9 cellular contexts compared by ENCODE assay signal in genomic region chr12:53476769-53477209, GRCh38. TPM values are rescaled to one million over a fixed set of nuclear protein-coding genes. Genes with fewer than 3 reads are reported as not detected.
A peak's percentile ranks its signal among the peaks of the same experiment; 100 is the strongest.
DNase-seq lines count a peak whose midpoint lies in the region; ATAC-seq, FAIRE-seq and TF ChIP-seq lines count a peak whose summit lies in the region.
"Had no signal": no experiment of that assay in that cellular context is flagged by ENCODE, and none has a peak within 500 bp of the region (broad histone marks: within the 10 kb centered on the region; RNA-seq: fewer than 3 reads in every experiment).

No MANE protein-coding gene starts in this region.

- WGBS in HepG2 (ENCODE audit: low lambda C conversion rate) = 91% methylated on average over 2 of the region's 2 CpGs

- CTCF ChIA-PET in Caco-2 (lab: Charles Lee) = interaction anchor here (0.8 to 1.2 kb wide), 6 partner anchors 24 to 334 kb away, joined by 3 to 6 read pairs (median 4); partner anchors contain the start of genes SP1 and TARBP2
- CTCF ChIA-PET in HepG2 (lab: Yijun Ruan, JAX; ENCODE audit: low intra/inter-chr PET ratio, low total read pairs) = no interaction called here

- H3K9me3 ChIP-seq in Caco-2 (no peaks in the 10 kb centered on the region), HepG2 (ENCODE audit: low read length) (no peaks in the 10 kb centered on the region)

- TF ChIP-seq CTCF in Caco-2 (IDR thresholded peaks at IDR 0.05; ENCODE audit: insufficient read depth in 1 of 2, low read depth in 1 of 2, low read length in 1 of 2, severe bottlenecking in 1 of 2, unreplicated experiment in 1 of 2) = peak; percentile 22 to 40
- peak; percentile 3 for TF ChIP-seq CTCF in HL-60 (IDR thresholded peaks at IDR 0.05; ENCODE audit: insufficient read depth, low read length)
- TF ChIP-seq CTCF in HepG2 (CRISPR knock-in tag; IDR thresholded peaks at IDR 0.05) = peak; percentile 22

- peaks cover 12% of the 10 kb centered on the region for H3K4me1 Mint-ChIP-seq in Caco-2 (ENCODE audit: low read depth, unreplicated experiment)
- peaks cover 60% of the 10 kb centered on the region for H3K4me1 Mint-ChIP-seq in activated naive CD8-positive, alpha-beta T cell treated with anti-CD3 and anti-CD28 coated beads for 36 hours

- no peaks in the 10 kb centered on the region for H3K9me3 Mint-ChIP-seq in Caco-2 (ENCODE audit: unreplicated experiment)
- H3K9me3 Mint-ChIP-seq in activated naive CD8-positive, alpha-beta T cell treated with anti-CD3 and anti-CD28 coated beads for 36 hours = no peaks in the 10 kb centered on the region

- no peaks in the 10 kb centered on the region for H3K27me3 Mint-ChIP-seq in Caco-2 (ENCODE audit: insufficient read depth, unreplicated experiment)
- no peaks in the 10 kb centered on the region for H3K27me3 Mint-ChIP-seq in activated naive CD8-positive, alpha-beta T cell treated with anti-CD3 and anti-CD28 coated beads for 36 hours

- no peak for TF ChIP-seq RAD21 in HepG2 (CRISPR knock-in tag; IDR thresholded peaks at IDR 0.05)

- H3K27ac ChIP-seq in HL-60 (replicated peaks) (no peak overlapping the region), HepG2 (ENCODE audit: extremely low read length, insufficient read depth, low read length) (no peak overlapping the region)

- H3K27ac Mint-ChIP-seq in Caco-2 (ENCODE audit: unreplicated experiment) = no peak overlapping the region
- peak overlapping the region; percentile 42 for H3K27ac Mint-ChIP-seq in activated naive CD8-positive, alpha-beta T cell treated with anti-CD3 and anti-CD28 coated beads for 36 hours

- POLR2A ChIA-PET in Caco-2 (lab: Charles Lee) = interaction anchor here (0.6 to 1.2 kb wide), 3 partner anchors 15 to 127 kb away, joined by 5 to 6 read pairs (median 5); partner anchors contain the start of gene TARBP2
- POLR2A ChIA-PET in HepG2 (lab: Yijun Ruan, JAX) = interaction anchor here (0.8 to 1.7 kb wide), 4 partner anchors 20 to 97 kb away, joined by 3 to 8 read pairs (median 4); partner anchors contain the start of genes SP1 and TARBP2

- H3K4me3 ChIP-seq in Caco-2 (ENCODE audit: low read depth, low read length) (no peak overlapping the region), HL-60 (replicated peaks; ENCODE audit: insufficient read depth, low read length) (no peak overlapping the region), HepG2 (replicated peaks in 1 of 3; ENCODE audit: insufficient read depth in 1 of 3, low read depth in 2 of 3, low read length in 3 of 3) (no peak overlapping the region)
- H3K4me3 ChIP-seq: lung had no signal

- no peak for FAIRE-seq in HepG2 (lab: Jason Lieb, UNC)

- DNase-seq in Caco-2 (peak in 1 of 2 experiments; percentile 53), HL-60 (ENCODE audit: low read depth in 1 of 2, low spot score in 1 of 2) (no peak), HepG2 (ENCODE audit: low spot score) (no peak), SKM-1 treated with dmso at 0.1 percent for 144 hours (lab: John Stamatoyannopoulos, UW; ENCODE audit: unreplicated experiment) (no peak), midbrain (lab: John Stamatoyannopoulos, UW) (no peak), nucleus accumbens (lab: John Stamatoyannopoulos, UW) (no peak), NCI-H2081 (lab: John Stamatoyannopoulos, UW) (no peak)
- no peak for DNase-seq in activated naive CD8-positive, alpha-beta T cell treated with anti-CD3 and anti-CD28 coated beads for 36 hours

- in situ Hi-C loops in HepG2 (cut with HindIII; ENCODE audit: extremely low pct_ligation_motif_present, low pct_unique_long_range_greater_than_20kb) = no loop called here

- peaks cover 99% of the 10 kb centered on the region for H3K36me3 Mint-ChIP-seq in Caco-2 (ENCODE audit: insufficient read depth, unreplicated experiment)
- H3K36me3 Mint-ChIP-seq in activated naive CD8-positive, alpha-beta T cell treated with anti-CD3 and anti-CD28 coated beads for 36 hours = peaks cover 45% of the 10 kb centered on the region

- H3K9ac ChIP-seq in HepG2 (ENCODE audit: insufficient read depth, low read depth, low read length) = no peak overlapping the region

- ATAC-seq in HepG2 = peak; percentile 43

- H3K27me3 ChIP-seq in Caco-2 (replicated peaks; ENCODE audit: control insufficient read depth, insufficient read depth, low read length) (no peaks in the 10 kb centered on the region), HL-60 (ENCODE audit: insufficient read depth, poor library complexity, severe bottlenecking) (no peaks in the 10 kb centered on the region), HepG2 (ENCODE audit: control insufficient read depth in 1 of 2, insufficient read depth in 2 of 2, low read length in 2 of 2) (no peaks in the 10 kb centered on the region)

- no peak; a peak in 1 of 4 replicates for TF ChIP-seq POLR2A in HepG2 (IDR thresholded peaks at IDR 0.05; ENCODE audit: insufficient read depth in 1 of 2, low read depth in 2 of 2, low read length in 2 of 2)

- H3K4me3 Mint-ChIP-seq in Caco-2 (ENCODE audit: unreplicated experiment) = no peak overlapping the region
- H3K4me3 Mint-ChIP-seq in activated naive CD8-positive, alpha-beta T cell treated with anti-CD3 and anti-CD28 coated beads for 36 hours = no peak overlapping the region

- peaks cover 8% of the 10 kb centered on the region for H3K36me3 ChIP-seq in Caco-2 (ENCODE audit: control insufficient read depth, insufficient read depth, low read length)
- peaks cover 38 to 90% of the 10 kb centered on the region in 2 experiments for H3K36me3 ChIP-seq in HepG2 (replicated peaks in 1 of 2; ENCODE audit: control insufficient read depth in 1 of 2, insufficient read depth in 2 of 2, low read length in 2 of 2)

- peaks cover 21% of the 10 kb centered on the region for H3K79me2 ChIP-seq in HepG2 (ENCODE audit: insufficient read depth, low read length)

- peaks cover 39% of the 10 kb centered on the region for H4K20me1 ChIP-seq in HepG2 (ENCODE audit: insufficient read depth, low read length)

- H3K4me2 ChIP-seq in HepG2 (ENCODE audit: low read depth, low read length) = no peak overlapping the region

- no peak overlapping the region for H2AFZ ChIP-seq in HepG2 (ENCODE audit: low read length)

- no TSS peak for BruUV-seq in Caco-2 (replicated peaks; lab: Mats Ljungman, UMichigan)
- BruUV-seq in HepG2 (replicated peaks; lab: Mats Ljungman, UMichigan) = no TSS peak

- intact Hi-C loops in Caco-2 (cut with micrococcal nuclease; ENCODE audit: unreplicated experiment) = no loop called here
- intact Hi-C loops in HepG2 (cut with micrococcal nuclease; ENCODE audit: unreplicated experiment) = no loop called here

- H3K4me1 ChIP-seq in Caco-2 (no peaks in the 10 kb centered on the region), HepG2 (ENCODE audit: insufficient read depth, low read length) (no peaks in the 10 kb centered on the region)

- no peak for TF ChIP-seq EP300 in HepG2 (IDR thresholded peaks at IDR 0.05; ENCODE audit: low read depth in 2 of 2, low read length in 2 of 2)
- no peak for TF ChIP-seq EP300 in HepG2 (CRISPR knock-in tag; IDR thresholded peaks at IDR 0.05; ENCODE audit: borderline replicate concordance)

RNA-seq across cellular contexts. Expression of gene MAP3K12, which starts 22.5 kb away (rescaled TPM):
- total RNA-seq in Caco-2 (2022) (2.4 and 3.9 TPM in 2 replicates), HepG2 (2016; rRNA removed; fragmentation: Illumina TruSeq; extraction: Trizol) (0.13 and 0.20 TPM in 2 replicates)
- total RNA-seq in activated naive CD8-positive, alpha-beta T cell treated with anti-CD3 and anti-CD28 coated beads for 36 hours = 1 to 10 TPM; 8.4 to 8.7 TPM
- under 0.01 and 0.10 TPM in 2 replicates for total RNA-seq in HepG2 (2016; cell fraction: cytosol; rRNA removed; fragmentation: Illumina TruSeq; extraction: Trizol; ENCODE audit: low read depth)
- 0.25 and 0.28 TPM in 2 replicates for total RNA-seq in HepG2 (2016; cell fraction: insoluble cytoplasmic fraction; rRNA removed; fragmentation: Illumina TruSeq; extraction: Trizol)
- 0.03 and 0.25 TPM in 2 replicates for total RNA-seq in HepG2 (2016; cell fraction: membrane; rRNA removed; fragmentation: Illumina TruSeq; extraction: Trizol)
- total RNA-seq in HepG2 (2016; cell fraction: nucleus; rRNA removed; fragmentation: Illumina TruSeq; extraction: Trizol) = 0.16 and 0.28 TPM in 2 replicates
- 1.1 and 1.3 TPM in 2 replicates for polyA plus RNA-seq in HepG2 (2011; rRNA removed)
- polyA plus RNA-seq in HepG2 (2011; cell fraction: cytosol; rRNA removed) = 0.23 and 0.60 TPM in 2 replicates
- polyA plus RNA-seq in HepG2 (2011; cell fraction: nucleus; rRNA removed) = 5.5 and 6.6 TPM in 2 replicates
- 1.9 and 2.3 TPM in 2 replicates for polyA plus RNA-seq in HepG2 (2012)
- polyA plus RNA-seq in HepG2 (2016; cell fraction: cytosol; fragmentation: Illumina TruSeq; extraction: Trizol; ENCODE audit: low read depth) = 0.02 TPM in 1 of 2 replicates, not detected in the other
- polyA plus RNA-seq in HepG2 (2016; cell fraction: insoluble cytoplasmic fraction; fragmentation: Illumina TruSeq; extraction: Trizol; ENCODE audit: low read depth) = 0.05 and 0.10 TPM in 2 replicates
- not detected in 2 replicates for polyA plus RNA-seq in HepG2 (2016; cell fraction: membrane; fragmentation: Illumina TruSeq; extraction: Trizol; ENCODE audit: low read depth)
- 0.34 and 1.5 TPM in 2 replicates for polyA plus RNA-seq in HepG2 (2016; cell fraction: nucleus; fragmentation: Illumina TruSeq; extraction: Trizol; ENCODE audit: insufficient read depth, low read depth)
- 1.4 and 3.4 TPM in 2 replicates for polyA minus RNA-seq in HepG2 (2011; rRNA and poly(A)+ RNA removed; ENCODE audit: low replicate concordance)
- polyA minus RNA-seq in HepG2 (2011; cell fraction: cytosol; rRNA and poly(A)+ RNA removed) = 0.26 and 0.49 TPM in 2 replicates
- 1.3 and 1.6 TPM in 2 replicates for polyA minus RNA-seq in HepG2 (2011; cell fraction: nucleus; rRNA and poly(A)+ RNA removed)

RNA-seq across cellular contexts. Expression of gene TARBP2, which starts 24.3 kb away (rescaled TPM):
- total RNA-seq in Caco-2 (2022) = 43.9 and 50.7 TPM in 2 replicates
- 10 to 100 TPM; 41.0 to 47.3 TPM for total RNA-seq in activated naive CD8-positive, alpha-beta T cell treated with anti-CD3 and anti-CD28 coated beads for 36 hours
- total RNA-seq in HepG2 (2016; rRNA removed; fragmentation: Illumina TruSeq; extraction: Trizol) = 39.5 and 55.5 TPM in 2 replicates
- total RNA-seq in HepG2 (2016; cell fraction: cytosol; rRNA removed; fragmentation: Illumina TruSeq; extraction: Trizol; ENCODE audit: low read depth) = 73.3 and 74.5 TPM in 2 replicates
- total RNA-seq in HepG2 (2016; cell fraction: insoluble cytoplasmic fraction; rRNA removed; fragmentation: Illumina TruSeq; extraction: Trizol) = 37.9 and 54.0 TPM in 2 replicates
- 79.2 and 87.3 TPM in 2 replicates for total RNA-seq in HepG2 (2016; cell fraction: membrane; rRNA removed; fragmentation: Illumina TruSeq; extraction: Trizol)
- 45.3 and 52.6 TPM in 2 replicates for total RNA-seq in HepG2 (2016; cell fraction: nucleus; rRNA removed; fragmentation: Illumina TruSeq; extraction: Trizol)
- polyA plus RNA-seq in HepG2 (2011; rRNA removed) = 47.0 and 49.2 TPM in 2 replicates
- polyA plus RNA-seq in HepG2 (2011; cell fraction: cytosol; rRNA removed) = 34.4 and 52.5 TPM in 2 replicates
- 186 and 198 TPM in 2 replicates for polyA plus RNA-seq in HepG2 (2011; cell fraction: nucleus; rRNA removed)
- polyA plus RNA-seq in HepG2 (2012) = 22.1 and 25.4 TPM in 2 replicates
- 64.6 and 72.6 TPM in 2 replicates for polyA plus RNA-seq in HepG2 (2016; cell fraction: cytosol; fragmentation: Illumina TruSeq; extraction: Trizol; ENCODE audit: low read depth)
- 32.5 and 37.2 TPM in 2 replicates for polyA plus RNA-seq in HepG2 (2016; cell fraction: insoluble cytoplasmic fraction; fragmentation: Illumina TruSeq; extraction: Trizol; ENCODE audit: low read depth)
- polyA plus RNA-seq in HepG2 (2016; cell fraction: membrane; fragmentation: Illumina TruSeq; extraction: Trizol; ENCODE audit: low read depth) = 60.8 and 63.3 TPM in 2 replicates
- 85.1 and 85.5 TPM in 2 replicates for polyA plus RNA-seq in HepG2 (2016; cell fraction: nucleus; fragmentation: Illumina TruSeq; extraction: Trizol; ENCODE audit: insufficient read depth, low read depth)
- polyA minus RNA-seq in HepG2 (2011; rRNA and poly(A)+ RNA removed; ENCODE audit: low replicate concordance) = 46.1 and 74.4 TPM in 2 replicates
- polyA minus RNA-seq in HepG2 (2011; cell fraction: cytosol; rRNA and poly(A)+ RNA removed) = 11.2 and 16.6 TPM in 2 replicates
- 46.1 and 50.8 TPM in 2 replicates for polyA minus RNA-seq in HepG2 (2011; cell fraction: nucleus; rRNA and poly(A)+ RNA removed)

RNA-seq across cellular contexts. Expression of gene PCBP2, which starts 24.9 kb away (rescaled TPM):
- 1,036 and 1,143 TPM in 2 replicates for total RNA-seq in Caco-2 (2022)
- 1,000 to 10,000 TPM; 1,052 to 1,089 TPM for total RNA-seq in activated naive CD8-positive, alpha-beta T cell treated with anti-CD3 and anti-CD28 coated beads for 36 hours
- 154 and 265 TPM in 2 replicates for total RNA-seq in HepG2 (2016; rRNA removed; fragmentation: Illumina TruSeq; extraction: Trizol)
- total RNA-seq in HepG2 (2016; cell fraction: cytosol; rRNA removed; fragmentation: Illumina TruSeq; extraction: Trizol; ENCODE audit: low read depth) = 156 and 172 TPM in 2 replicates
- total RNA-seq in HepG2 (2016; cell fraction: insoluble cytoplasmic fraction; rRNA removed; fragmentation: Illumina TruSeq; extraction: Trizol) = 132 and 265 TPM in 2 replicates
- 447 and 497 TPM in 2 replicates for total RNA-seq in HepG2 (2016; cell fraction: membrane; rRNA removed; fragmentation: Illumina TruSeq; extraction: Trizol)
- 279 and 306 TPM in 2 replicates for total RNA-seq in HepG2 (2016; cell fraction: nucleus; rRNA removed; fragmentation: Illumina TruSeq; extraction: Trizol)
- polyA plus RNA-seq in HepG2 (2011; rRNA removed) = 345 and 390 TPM in 2 replicates
- polyA plus RNA-seq in HepG2 (2011; cell fraction: cytosol; rRNA removed) = 323 and 364 TPM in 2 replicates
- 477 and 513 TPM in 2 replicates for polyA plus RNA-seq in HepG2 (2011; cell fraction: nucleus; rRNA removed)
- 786 and 1,014 TPM in 2 replicates for polyA plus RNA-seq in HepG2 (2012)
- polyA plus RNA-seq in HepG2 (2016; cell fraction: cytosol; fragmentation: Illumina TruSeq; extraction: Trizol; ENCODE audit: low read depth) = 954 and 1,027 TPM in 2 replicates
- polyA plus RNA-seq in HepG2 (2016; cell fraction: insoluble cytoplasmic fraction; fragmentation: Illumina TruSeq; extraction: Trizol; ENCODE audit: low read depth) = 599 and 702 TPM in 2 replicates
- 1,162 and 1,386 TPM in 2 replicates for polyA plus RNA-seq in HepG2 (2016; cell fraction: membrane; fragmentation: Illumina TruSeq; extraction: Trizol; ENCODE audit: low read depth)
- 670 and 689 TPM in 2 replicates for polyA plus RNA-seq in HepG2 (2016; cell fraction: nucleus; fragmentation: Illumina TruSeq; extraction: Trizol; ENCODE audit: insufficient read depth, low read depth)
- 709 and 1,043 TPM in 2 replicates for polyA minus RNA-seq in HepG2 (2011; rRNA and poly(A)+ RNA removed; ENCODE audit: low replicate concordance)
- 515 and 646 TPM in 2 replicates for polyA minus RNA-seq in HepG2 (2011; cell fraction: cytosol; rRNA and poly(A)+ RNA removed)
- polyA minus RNA-seq in HepG2 (2011; cell fraction: nucleus; rRNA and poly(A)+ RNA removed) = 549 and 596 TPM in 2 replicates

RNA-seq across cellular contexts. Expression of gene NPFF, which starts 30.5 kb away (rescaled TPM):
- total RNA-seq in Caco-2 (2022) (2.4 TPM in 1 of 2 replicates, not detected in the other), HepG2 (2016; rRNA removed; fragmentation: Illumina TruSeq; extraction: Trizol) (0.51 TPM in 1 of 2 replicates, not detected in the other)
- total RNA-seq in activated naive CD8-positive, alpha-beta T cell treated with anti-CD3 and anti-CD28 coated beads for 36 hours = not detected
- not detected in 2 replicates for total RNA-seq in HepG2 (2016; cell fraction: cytosol; rRNA removed; fragmentation: Illumina TruSeq; extraction: Trizol; ENCODE audit: low read depth)
- total RNA-seq in HepG2 (2016; cell fraction: insoluble cytoplasmic fraction; rRNA removed; fragmentation: Illumina TruSeq; extraction: Trizol) = 0.56 TPM in 1 of 2 replicates, not detected in the other
- total RNA-seq in HepG2 (2016; cell fraction: membrane; rRNA removed; fragmentation: Illumina TruSeq; extraction: Trizol) = not detected in 2 replicates
- total RNA-seq in HepG2 (2016; cell fraction: nucleus; rRNA removed; fragmentation: Illumina TruSeq; extraction: Trizol) = not detected in 2 replicates
- not detected in 2 replicates for polyA plus RNA-seq in HepG2 (2011; rRNA removed)
- polyA plus RNA-seq in HepG2 (2011; cell fraction: cytosol; rRNA removed) = not detected in 2 replicates
- polyA plus RNA-seq in HepG2 (2011; cell fraction: nucleus; rRNA removed) = 0.48 TPM in 1 of 2 replicates, not detected in the other
- 0.41 TPM in 1 of 2 replicates, not detected in the other for polyA plus RNA-seq in HepG2 (2012)
- polyA plus RNA-seq in HepG2 (2016; cell fraction: cytosol; fragmentation: Illumina TruSeq; extraction: Trizol; ENCODE audit: low read depth) = 0.25 TPM in 1 of 2 replicates, not detected in the other
- polyA plus RNA-seq in HepG2 (2016; cell fraction: insoluble cytoplasmic fraction; fragmentation: Illumina TruSeq; extraction: Trizol; ENCODE audit: low read depth) = not detected in 2 replicates
- not detected in 2 replicates for polyA plus RNA-seq in HepG2 (2016; cell fraction: membrane; fragmentation: Illumina TruSeq; extraction: Trizol; ENCODE audit: low read depth)
- polyA plus RNA-seq in HepG2 (2016; cell fraction: nucleus; fragmentation: Illumina TruSeq; extraction: Trizol; ENCODE audit: insufficient read depth, low read depth) = 1.2 TPM in 1 of 2 replicates, not detected in the other
- polyA minus RNA-seq in HepG2 (2011; rRNA and poly(A)+ RNA removed; ENCODE audit: low replicate concordance) = not detected in 2 replicates
- polyA minus RNA-seq in HepG2 (2011; cell fraction: cytosol; rRNA and poly(A)+ RNA removed) = not detected in 2 replicates
- not detected in 2 replicates for polyA minus RNA-seq in HepG2 (2011; cell fraction: nucleus; rRNA and poly(A)+ RNA removed)
- total RNA-seq: lung had no signal

RNA-seq across cellular contexts. Expression of gene PRR13, which starts 35.3 kb away (rescaled TPM):
- total RNA-seq in Caco-2 (2022) (395 and 400 TPM in 2 replicates), HepG2 (2016; rRNA removed; fragmentation: Illumina TruSeq; extraction: Trizol) (102 and 109 TPM in 2 replicates)
- 100 to 1,000 TPM; 221 to 247 TPM for total RNA-seq in activated naive CD8-positive, alpha-beta T cell treated with anti-CD3 and anti-CD28 coated beads for 36 hours
- total RNA-seq in HepG2 (2016; cell fraction: cytosol; rRNA removed; fragmentation: Illumina TruSeq; extraction: Trizol; ENCODE audit: low read depth) = 78.3 and 97.6 TPM in 2 replicates
- total RNA-seq in HepG2 (2016; cell fraction: insoluble cytoplasmic fraction; rRNA removed; fragmentation: Illumina TruSeq; extraction: Trizol) = 99.2 and 114 TPM in 2 replicates
- total RNA-seq in HepG2 (2016; cell fraction: membrane; rRNA removed; fragmentation: Illumina TruSeq; extraction: Trizol) = 113 and 134 TPM in 2 replicates
- total RNA-seq in HepG2 (2016; cell fraction: nucleus; rRNA removed; fragmentation: Illumina TruSeq; extraction: Trizol) = 37.8 and 46.1 TPM in 2 replicates
- 65.0 and 70.4 TPM in 2 replicates for polyA plus RNA-seq in HepG2 (2011; rRNA removed)
- 58.7 and 62.8 TPM in 2 replicates for polyA plus RNA-seq in HepG2 (2011; cell fraction: cytosol; rRNA removed)
- polyA plus RNA-seq in HepG2 (2011; cell fraction: nucleus; rRNA removed) = 20.0 and 31.0 TPM in 2 replicates
- polyA plus RNA-seq in HepG2 (2012) = 99.5 and 141 TPM in 2 replicates
- polyA plus RNA-seq in HepG2 (2016; cell fraction: cytosol; fragmentation: Illumina TruSeq; extraction: Trizol; ENCODE audit: low read depth) = 115 and 156 TPM in 2 replicates
- 164 and 180 TPM in 2 replicates for polyA plus RNA-seq in HepG2 (2016; cell fraction: insoluble cytoplasmic fraction; fragmentation: Illumina TruSeq; extraction: Trizol; ENCODE audit: low read depth)
- 149 and 177 TPM in 2 replicates for polyA plus RNA-seq in HepG2 (2016; cell fraction: membrane; fragmentation: Illumina TruSeq; extraction: Trizol; ENCODE audit: low read depth)
- polyA plus RNA-seq in HepG2 (2016; cell fraction: nucleus; fragmentation: Illumina TruSeq; extraction: Trizol; ENCODE audit: insufficient read depth, low read depth) = 113 and 118 TPM in 2 replicates
- polyA minus RNA-seq in HepG2 (2011; rRNA and poly(A)+ RNA removed; ENCODE audit: low replicate concordance) = 59.9 and 104 TPM in 2 replicates
- 20.7 and 32.5 TPM in 2 replicates for polyA minus RNA-seq in HepG2 (2011; cell fraction: cytosol; rRNA and poly(A)+ RNA removed)
- 18.5 and 23.0 TPM in 2 replicates for polyA minus RNA-seq in HepG2 (2011; cell fraction: nucleus; rRNA and poly(A)+ RNA removed)
